In genomic region chr4:131595140-131595539, GRCh38 we compare ENCODE assay signal across 1 cellular context.
TF ChIP-seq lines count a peak whose summit lies in the region.

No MANE protein-coding gene starts in this region.

TF ChIP-seq in HCT116, 20 proteins besides CTCF, POLR2A, EP300 and RAD21 (continued from another document):
- no peak for TF ChIP-seq REST (IDR thresholded peaks at IDR 0.05; ENCODE audit: low read depth)
- no peak for TF ChIP-seq CBX3 (IDR thresholded peaks at IDR 0.05; ENCODE audit: low read depth)
- no peak for TF ChIP-seq ZNF274 (IDR thresholded peaks at IDR 0.05; ENCODE audit: low read depth, low read length)
- TF ChIP-seq SRF (IDR thresholded peaks at IDR 0.05; ENCODE audit: low read depth) = no peak
- TF ChIP-seq ELF1 (IDR thresholded peaks at IDR 0.05; ENCODE audit: borderline replicate concordance, low read depth) = no peak
- TF ChIP-seq EZH2 (IDR thresholded peaks at IDR 0.05) = no peak
- TF ChIP-seq JUND (IDR thresholded peaks at IDR 0.05) = no peak
- TF ChIP-seq SIN3A (IDR thresholded peaks at IDR 0.05; ENCODE audit: low read depth) = no peak
- TF ChIP-seq ATF3 (IDR thresholded peaks at IDR 0.05) = no peak
- no peak for TF ChIP-seq CEBPB (IDR thresholded peaks at IDR 0.05; ENCODE audit: low read depth)
- TF ChIP-seq FOSL1 (IDR thresholded peaks at IDR 0.05; ENCODE audit: low read depth) = no peak
- TF ChIP-seq ZFX (IDR thresholded peaks at IDR 0.05) = no peak
- no peak for TF ChIP-seq MAX (IDR thresholded peaks at IDR 0.05)
- no peak for TF ChIP-seq ZBTB33 (IDR thresholded peaks at IDR 0.05; ENCODE audit: extremely low read depth, insufficient replicate concordance, low read length)
- no peak for TF ChIP-seq EGR1 (IDR thresholded peaks at IDR 0.05; ENCODE audit: low read depth)
TF ChIP-seq in HCT116: peak in this region for 0.
